ENCODE assay signal across 12 cellular contexts in genomic region chr13:75762967-75763366, GRCh38.
DNase-seq lines count a peak whose midpoint lies in the region; ATAC-seq and TF ChIP-seq lines count a peak whose summit lies in the region.
"Had no signal": no experiment of that assay in that cellular context is flagged by ENCODE, and none has a peak within 500 bp of the region (broad histone marks: within the 10 kb centered on the region; RNA-seq: fewer than 3 reads in every experiment).

No MANE protein-coding gene starts in this region.

- H3K27ac Mint-ChIP-seq in natural killer cell treated with Interleukin-12 subunit alpha and Interleukin-12 subunit beta and Interleukin-15 and Interleukin-18, amount 100 ng/mL, for 72 hours: peak overlapping the region in 1 of 2 donors; percentile 75

- in situ Hi-C loops in mammary epithelial cell (cut with MboI; ENCODE audit: low sequenced_read_pairs in 2 of 2): no loop called here

- no peaks in the 10 kb centered on the region for H3K36me3 ChIP-seq in mammary epithelial cell (ENCODE audit: insufficient read depth, low read length)

- no peaks in the 10 kb centered on the region for H3K27me3 ChIP-seq in mammary epithelial cell (ENCODE audit: insufficient read depth, low read length)

- H3K4me1 ChIP-seq in mammary epithelial cell (ENCODE audit: insufficient read depth, low read length): peaks cover 12% of the 10 kb centered on the region

- CTCF ChIA-PET in mammary epithelial cell (lab: Charles Lee; ENCODE audit: low non-redundant PET): no interaction called here

- H4K20me1 ChIP-seq in mammary epithelial cell (ENCODE audit: insufficient read depth, low read length): no peaks in the 10 kb centered on the region

- peak overlapping the region; percentile 97 for H3K9ac ChIP-seq in mammary epithelial cell (ENCODE audit: insufficient read depth, low read length)

- H3K27ac ChIP-seq in mammary epithelial cell (ENCODE audit: insufficient read depth, low read depth, low read length): peak overlapping the region; percentile 100

- no peak overlapping the region for H2AFZ ChIP-seq in mammary epithelial cell (ENCODE audit: low read depth, low read length)

- H3K36me3 Mint-ChIP-seq in natural killer cell treated with Interleukin-12 subunit alpha and Interleukin-12 subunit beta and Interleukin-15 and Interleukin-18, amount 100 ng/mL, for 72 hours: no peaks in the 10 kb centered on the region

- H3K4me2 ChIP-seq in mammary epithelial cell (ENCODE audit: insufficient read depth, low read depth, low read length): peak overlapping the region; percentile 88

- H3K4me3 ChIP-seq in GM08714 (ENCODE audit: low read length): peak overlapping the region; percentile 31; the same call in 1 of the 2 replicates
- H3K4me3 ChIP-seq in mammary epithelial cell (replicated peaks in 1 of 3; ENCODE audit: insufficient read depth in 1 of 3, low read depth in 2 of 3, low read length in 3 of 3): peak overlapping the region; percentile 50 to 70 (median 53)

- ATAC-seq in HG02884 (IDR thresholded peaks at IDR 0.05; ENCODE audit: unreplicated experiment): peak; percentile 9
- ATAC-seq in natural killer cell treated with Interleukin-12 subunit alpha and Interleukin-12 subunit beta and Interleukin-15 and Interleukin-18, amount 100 ng/mL, for 72 hours: no peak
- no peak for ATAC-seq in GM18861 (IDR thresholded peaks at IDR 0.05; ENCODE audit: unreplicated experiment)
- ATAC-seq: HCT116 had no signal

- BruUV-seq in mammary epithelial cell (replicated peaks; lab: Mats Ljungman, UMichigan): no TSS peak

- H3K4me1 Mint-ChIP-seq in natural killer cell treated with Interleukin-12 subunit alpha and Interleukin-12 subunit beta and Interleukin-15 and Interleukin-18, amount 100 ng/mL, for 72 hours (ENCODE audit: low read depth in 2 of 2): peaks cover 11 to 27% of the 10 kb centered on the region in 2 donors

- H3K27me3 Mint-ChIP-seq in natural killer cell treated with Interleukin-12 subunit alpha and Interleukin-12 subunit beta and Interleukin-15 and Interleukin-18, amount 100 ng/mL, for 72 hours: no peaks in the 10 kb centered on the region

- WGBS in mammary epithelial cell (ENCODE audit: low coverage, missing lambda C conversion rate): 81% methylated on average over 2 of the region's 2 CpGs

- H3K9me3 ChIP-seq in mammary epithelial cell (replicated peaks; ENCODE audit: insufficient read depth, low read length): no peaks in the 10 kb centered on the region

- peaks cover 5% of the 10 kb centered on the region for H3K79me2 ChIP-seq in mammary epithelial cell (ENCODE audit: insufficient read depth, low read length)

- TF ChIP-seq CTCF in mammary epithelial cell (conservative IDR thresholded peaks at IDR 0.05 in 1 of 2, IDR thresholded peaks at IDR 0.05 in 1 of 2; ENCODE audit: extremely low read depth in 1 of 2, insufficient read depth in 1 of 2, low read depth in 1 of 2, low read length in 2 of 2): no peak

- intact Hi-C loops in mammary epithelial cell (cut with micrococcal nuclease): no loop called here

- no peak for DNase-seq in mammary epithelial cell
- no peak for DNase-seq in natural killer cell treated with Interleukin-12 subunit alpha and Interleukin-12 subunit beta and Interleukin-15 and Interleukin-18, amount 100 ng/mL, for 72 hours (ENCODE audit: low spot score)
- no peak for DNase-seq in glomerular visceral epithelial cell (ENCODE audit: extremely low spot score)
- no peak for DNase-seq in NCI-H2029 treated with DMSO at 0.1 percent for 48 hours (lab: John Stamatoyannopoulos, UW)
- DNase-seq in NCI-H446 treated with DMSO at 0.1 percent for 48 hours (lab: John Stamatoyannopoulos, UW): no peak
- DNase-seq: effector CD4-positive, alpha-beta T cell; NCI-H1105 treated with DMSO at 0.1 percent for 48 hours; retina had no signal

- dilution Hi-C loops in mammary epithelial cell (cut with HindIII; ENCODE audit: low sequenced_read_pairs): no loop called here

- H3K9me3 Mint-ChIP-seq in natural killer cell treated with Interleukin-12 subunit alpha and Interleukin-12 subunit beta and Interleukin-15 and Interleukin-18, amount 100 ng/mL, for 72 hours: no peaks in the 10 kb centered on the region

- H3K4me3 Mint-ChIP-seq in natural killer cell treated with Interleukin-12 subunit alpha and Interleukin-12 subunit beta and Interleukin-15 and Interleukin-18, amount 100 ng/mL, for 72 hours: peak overlapping the region; percentile 83
